ENCODE assay signal across 19 cellular contexts in the genomic region with DNA sequence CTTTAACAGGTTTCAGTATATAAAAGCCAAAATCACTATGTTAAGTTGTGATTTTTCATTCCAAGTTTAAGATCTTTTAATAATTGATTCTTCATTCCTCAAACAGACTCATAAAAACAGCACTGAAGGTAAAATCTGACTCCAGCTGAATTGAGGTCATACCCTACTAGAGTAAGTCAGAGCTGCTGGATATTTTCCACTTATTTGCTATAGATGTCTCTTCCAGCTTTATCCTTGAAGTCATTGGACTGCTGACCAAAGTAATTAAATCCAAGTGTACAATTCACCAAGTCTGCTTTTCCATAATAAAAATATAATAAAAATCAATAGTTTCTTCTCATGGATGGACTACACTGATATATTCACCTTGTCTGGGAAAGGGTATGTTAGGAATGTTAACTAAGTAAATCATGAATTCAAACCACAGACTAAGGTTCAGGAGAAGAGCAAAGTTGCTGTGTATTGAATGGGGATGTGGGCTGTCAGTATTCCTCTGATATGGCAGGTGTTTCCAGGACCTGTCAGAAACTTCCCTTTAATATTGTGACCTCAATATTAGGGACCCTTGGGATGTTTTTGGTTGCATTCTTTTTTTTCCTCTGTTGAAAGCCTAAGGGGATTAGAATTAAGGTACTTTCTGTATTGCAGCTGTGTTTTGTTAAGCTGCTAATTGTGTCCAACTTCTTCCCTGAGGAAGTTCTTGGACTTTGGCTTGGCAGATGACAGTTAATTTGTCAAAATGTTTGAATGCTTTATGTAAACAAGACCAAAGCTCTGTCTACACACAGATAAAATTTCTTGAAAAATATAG.
A peak's percentile ranks its signal among the peaks of the same experiment; 100 is the strongest.
DNase-seq lines count a peak whose midpoint lies in the region; ATAC-seq, FAIRE-seq and TF ChIP-seq lines count a peak whose summit lies in the region.
"Had no signal": no experiment of that assay in that cellular context is flagged by ENCODE, and none has a peak within 500 bp of the region (broad histone marks: within the 10 kb centered on the region; RNA-seq: fewer than 3 reads in every experiment).

No MANE protein-coding gene starts in this region.

- peak; percentile 62 for DNase-seq in HepG2 (ENCODE audit: low spot score)
- DNase-seq in right lobe of liver: no peak
- DNase-seq in glomerular endothelial cell (ENCODE audit: extremely low read depth, low read depth, low spot score): peak; percentile 39
- peak; percentile 2 for DNase-seq in renal cortical epithelial cell (ENCODE audit: low read depth)
- DNase-seq in A673 (ENCODE audit: low spot score): no peak
- no peak for DNase-seq in Kasumi-1 (lab: John Stamatoyannopoulos, UW)
- DNase-seq in esophagus muscularis mucosa (ENCODE audit: extremely low spot score): no peak
- DNase-seq: C1 segment of cervical spinal cord; CD4-positive, CD25-positive, alpha-beta regulatory T cell; CD8-positive, alpha-beta memory T cell; COR-L47; H9 had no signal

- peak; percentile 99 for ATAC-seq in HepG2
- no peak for ATAC-seq in right lobe of liver
- ATAC-seq: A549 had no signal

- POLR2A ChIA-PET in HepG2 (lab: Yijun Ruan, JAX) (no interaction called here), A673 (lab: Charles Lee; ENCODE audit: low non-redundant PET) (no interaction called here)

- no peak overlapping the region for H2AFZ ChIP-seq in HepG2 (ENCODE audit: low read length)

- CTCF ChIA-PET in HepG2 (lab: Yijun Ruan, JAX; ENCODE audit: low intra/inter-chr PET ratio, low total read pairs): no interaction called here
- CTCF ChIA-PET in A673 (lab: Charles Lee): no interaction called here

- no peak for FAIRE-seq in HepG2 (lab: Jason Lieb, UNC)
- FAIRE-seq: A549, D721Med, G401.6, GM12891, GM19239, H1 had no signal

- TF ChIP-seq RAD21 in HepG2 (CRISPR knock-in tag; IDR thresholded peaks at IDR 0.05): no peak

- in situ Hi-C loops in HepG2 (cut with HindIII; ENCODE audit: extremely low pct_ligation_motif_present, low pct_unique_long_range_greater_than_20kb): no loop called here

- H3K79me2 ChIP-seq in HepG2 (ENCODE audit: insufficient read depth, low read length): no peaks in the 10 kb centered on the region

- intact Hi-C loops in HepG2 (cut with micrococcal nuclease; ENCODE audit: unreplicated experiment): loop anchor here (2.0 kb wide), 1 partner anchor 48 kb away; no protein-coding TSS in a partner anchor
- intact Hi-C loops in right lobe of liver (cut with DNase I): no loop called here
- intact Hi-C loops in A673 (cut with micrococcal nuclease; ENCODE audit: unreplicated experiment): no loop called here
- intact Hi-C loops in esophagus muscularis mucosa (cut with DNase I): no loop called here

- H3K4me1 ChIP-seq in HepG2 (ENCODE audit: insufficient read depth, low read length) (peaks cover 29% of the 10 kb centered on the region), right lobe of liver (no peaks in the 10 kb centered on the region), A673 (ENCODE audit: insufficient read depth, low read length, poor library complexity, severe bottlenecking) (no peaks in the 10 kb centered on the region), esophagus muscularis mucosa (peaks cover 11 to 19% (median 13%) of the 10 kb centered on the region in 4 donors)
- H3K4me1 ChIP-seq: A549 had no signal

- TF ChIP-seq EP300 in HepG2 (IDR thresholded peaks at IDR 0.05; ENCODE audit: low read depth in 2 of 2, low read length in 2 of 2) (no peak), HepG2 (CRISPR knock-in tag; IDR thresholded peaks at IDR 0.05; ENCODE audit: borderline replicate concordance) (no peak), esophagus muscularis mucosa (IDR thresholded peaks at IDR 0.05) (no peak)

- no peaks in the 10 kb centered on the region for H3K9me3 ChIP-seq in HepG2 (ENCODE audit: low read length)
- H3K9me3 ChIP-seq in right lobe of liver: no peaks in the 10 kb centered on the region
- no peaks in the 10 kb centered on the region for H3K9me3 ChIP-seq in A673 (ENCODE audit: low read depth, low read length, poor library complexity, severe bottlenecking)
- no peaks in the 10 kb centered on the region for H3K9me3 ChIP-seq in esophagus muscularis mucosa
- H3K9me3 ChIP-seq: A549 had no signal

- H3K4me3 ChIP-seq in HepG2 (replicated peaks in 1 of 3; ENCODE audit: insufficient read depth in 1 of 3, low read depth in 2 of 3, low read length in 3 of 3) (peak overlapping the region in 1 of 3 experiments; percentile 15; a peak in 1 of 6 replicates), right lobe of liver (no peak overlapping the region), A673 (ENCODE audit: low read depth, low read length, poor library complexity, severe bottlenecking) (no peak overlapping the region), esophagus muscularis mucosa (no peak overlapping the region)
- H3K4me3 ChIP-seq: A549 had no signal

- no peaks in the 10 kb centered on the region for H3K27me3 ChIP-seq in HepG2 (ENCODE audit: control insufficient read depth in 1 of 2, insufficient read depth in 2 of 2, low read length in 2 of 2)
- H3K27me3 ChIP-seq in right lobe of liver: no peaks in the 10 kb centered on the region
- no peaks in the 10 kb centered on the region for H3K27me3 ChIP-seq in A673 (replicated peaks; ENCODE audit: insufficient read depth, low read depth, low read length, poor library complexity)
- H3K27me3 ChIP-seq in esophagus muscularis mucosa: no peaks in the 10 kb centered on the region

- TF ChIP-seq POLR2A in HepG2 (IDR thresholded peaks at IDR 0.05; ENCODE audit: insufficient read depth in 1 of 2, low read depth in 2 of 2, low read length in 2 of 2) (no peak), right lobe of liver (IDR thresholded peaks at IDR 0.05) (no peak), esophagus muscularis mucosa (IDR thresholded peaks at IDR 0.05; ENCODE audit: low read depth) (no peak)

- TF ChIP-seq CTCF in HepG2 (CRISPR knock-in tag; IDR thresholded peaks at IDR 0.05): no peak
- TF ChIP-seq CTCF in right lobe of liver (IDR thresholded peaks at IDR 0.05): no peak
- no peak for TF ChIP-seq CTCF in A673 (conservative IDR thresholded peaks at IDR 0.05; ENCODE audit: low read depth, low read length)
- TF ChIP-seq CTCF in esophagus muscularis mucosa (IDR thresholded peaks at IDR 0.05): no peak

- H3K36me3 ChIP-seq in HepG2 (replicated peaks in 1 of 2; ENCODE audit: control insufficient read depth in 1 of 2, insufficient read depth in 2 of 2, low read length in 2 of 2): no peaks in the 10 kb centered on the region
- H3K36me3 ChIP-seq in right lobe of liver: no peaks in the 10 kb centered on the region
- H3K36me3 ChIP-seq in A673 (ENCODE audit: insufficient read depth, low read length, poor library complexity, severe bottlenecking): no peaks in the 10 kb centered on the region
- no peaks in the 10 kb centered on the region for H3K36me3 ChIP-seq in esophagus muscularis mucosa

- H3K27ac ChIP-seq in HepG2 (ENCODE audit: extremely low read length, insufficient read depth, low read length) (peak overlapping the region; percentile 74), right lobe of liver (no peak overlapping the region), A673 (ENCODE audit: low read depth, low read length, poor library complexity, severe bottlenecking) (no peak overlapping the region), esophagus muscularis mucosa (replicated peaks in 1 of 4) (no peak overlapping the region)
- H3K27ac ChIP-seq: 22Rv1, A549 had no signal

- H3K4me2 ChIP-seq in HepG2 (ENCODE audit: low read depth, low read length): peak overlapping the region; percentile 66
- H3K4me2 ChIP-seq: A549 had no signal

- H3K9ac ChIP-seq in HepG2 (ENCODE audit: insufficient read depth, low read depth, low read length): 0 out of 2 replicates have a peak overlapping the region, but pooled peaks have one; percentile 31

- BruUV-seq in HepG2 (replicated peaks; lab: Mats Ljungman, UMichigan) (no TSS peak), A673 (replicated peaks; lab: Mats Ljungman, UMichigan) (no TSS peak)

- no peaks in the 10 kb centered on the region for H4K20me1 ChIP-seq in HepG2 (ENCODE audit: insufficient read depth, low read length)

TF ChIP-seq in HepG2, 621 proteins besides CTCF, POLR2A, EP300 and RAD21 (continues in another document):
- no peak for TF ChIP-seq SOX13 (IDR thresholded peaks at IDR 0.05)
- TF ChIP-seq SOX13 (CRISPR knock-in tag; conservative IDR thresholded peaks at IDR 0.05 in 1 of 2, IDR thresholded peaks at IDR 0.05 in 1 of 2): peak in 1 of 2 experiments; percentile 34; a peak in 2 of 4 replicates
- peak; percentile 36; the same call in 1 of the 2 replicates for TF ChIP-seq SMYD3 (CRISPR knock-in tag; IDR thresholded peaks at IDR 0.05)
- TF ChIP-seq TEAD3 (CRISPR knock-in tag; optimal IDR thresholded peaks at IDR 0.05; ENCODE audit: borderline replicate concordance): peak; percentile 87
- TF ChIP-seq ASH2L (IDR thresholded peaks at IDR 0.05; ENCODE audit: insufficient read length, low read depth, low read length): peak; percentile 97
- no peak for TF ChIP-seq MXD3 (CRISPR knock-in tag; IDR thresholded peaks at IDR 0.05)
- peak; percentile 70 for TF ChIP-seq FOXA3 (CRISPR knock-in tag; IDR thresholded peaks at IDR 0.05)
- TF ChIP-seq, protein P1, sequence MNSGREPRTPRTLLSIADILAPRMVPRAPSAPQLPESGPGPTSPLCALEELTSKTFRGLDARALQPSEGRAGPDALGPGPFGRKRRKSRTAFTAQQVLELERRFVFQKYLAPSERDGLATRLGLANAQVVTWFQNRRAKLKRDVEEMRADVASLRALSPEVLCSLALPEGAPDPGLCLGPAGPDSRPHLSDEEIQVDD (CRISPR knock-in tag; IDR thresholded peaks at IDR 0.05; ENCODE audit: borderline replicate concordance): no peak
- TF ChIP-seq HOXD1 (CRISPR knock-in tag; IDR thresholded peaks at IDR 0.05): 0 out of 2 replicates have a peak, but pooled peaks have one; percentile 51
- TF ChIP-seq CREB1 (IDR thresholded peaks at IDR 0.05): no peak
- TF ChIP-seq CREB1 (CRISPR knock-in tag; IDR thresholded peaks at IDR 0.05): 0 out of 2 replicates have a peak, but pooled peaks have one; percentile 36

Comparison
In these comparisons a context has a peak if more than half of its experiments do, and no peak if none do; other contexts are left out.
1. DNase-seq: peak in HepG2 (single experiment), glomerular endothelial cell (single experiment) and renal cortical epithelial cell (single experiment); none in right lobe of liver (0 of 3), A673 (single experiment), Kasumi-1 (0 of 2) and esophagus muscularis mucosa (single experiment).